In the genomic region with DNA sequence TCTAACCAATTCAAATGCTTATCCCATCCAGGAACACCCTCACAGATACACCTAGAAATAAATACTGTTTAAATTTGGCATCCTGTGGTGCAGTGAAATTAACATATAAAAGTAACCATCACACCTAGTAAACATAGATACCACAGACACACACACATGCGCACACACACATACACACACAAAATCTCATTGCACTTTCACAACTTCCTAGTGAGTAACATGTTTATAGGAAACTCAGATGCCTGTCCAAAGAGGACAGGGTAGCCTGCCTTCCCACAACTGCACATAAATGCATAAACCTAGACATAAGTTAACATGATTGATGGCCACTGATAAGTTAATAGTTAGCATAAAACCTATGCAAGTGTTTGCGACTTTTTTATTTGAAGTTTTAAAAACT, we compare ENCODE assay signal across 23 cellular contexts. TPM values are rescaled to one million over a fixed set of nuclear protein-coding genes. Genes with fewer than 3 reads are reported as not detected.
DNase-seq lines count a peak whose midpoint lies in the region; ATAC-seq, FAIRE-seq and TF ChIP-seq lines count a peak whose summit lies in the region.
"Had no signal": no experiment of that assay in that cellular context is flagged by ENCODE, and none has a peak within 500 bp of the region (broad histone marks: within the 10 kb centered on the region; RNA-seq: fewer than 3 reads in every experiment).

No MANE protein-coding gene starts in this region.

- no peak overlapping the region for H3K4ac ChIP-seq in mesenchymal stem cell (ENCODE audit: low read depth in 1 of 2, low read length in 2 of 2)

- peak; percentile 16 for FAIRE-seq in HTR-8/SVneo (lab: Jason Lieb, UNC)
- FAIRE-seq: A204.1, D721Med, G401.6, GM12891, GM18507 had no signal

- no peak overlapping the region for H2BK120ac ChIP-seq in mesenchymal stem cell (ENCODE audit: low read depth, low read length)

- H2BK12ac ChIP-seq in mesenchymal stem cell (ENCODE audit: low read length in 2 of 2), result no peak overlapping the region

- H2AK5ac ChIP-seq in mesenchymal stem cell (ENCODE audit: low read length, severe bottlenecking), result no peak overlapping the region

- H4K91ac ChIP-seq in mesenchymal stem cell (ENCODE audit: low read length), result no peak overlapping the region

- no peak overlapping the region for H2BK5ac ChIP-seq in mesenchymal stem cell (ENCODE audit: low read depth, low read length, poor library complexity, severe bottlenecking)

- DNase-seq in HTR-8/SVneo (ENCODE audit: insufficient read length, low spot score) (no peak), amniotic epithelial cell (ENCODE audit: low read depth) (peak; percentile 78), fibroblast of villous mesenchyme (ENCODE audit: low read depth) (peak; percentile 44), mesenchymal stem cell (peak; percentile 33), NCI-H1694 (lab: John Stamatoyannopoulos, UW) (no peak), CD1c-positive myeloid dendritic cell (ENCODE audit: extremely low spot score) (no peak)
- DNase-seq: 8988T; ACHN; BE2C; C1 segment of cervical spinal cord; Caco-2; Calu3; CD4-positive, alpha-beta T cell; CD8-positive, alpha-beta T cell; GF-D8 had no signal

- no peak overlapping the region for H3K18ac ChIP-seq in mesenchymal stem cell (ENCODE audit: low read depth in 1 of 2, low read length in 2 of 2)

- H3K27me3 ChIP-seq in mesenchymal stem cell (ENCODE audit: control insufficient read depth in 1 of 2, insufficient read depth in 1 of 2, low read length in 2 of 2), result no peaks in the 10 kb centered on the region
- H3K27me3 ChIP-seq: BE2C, BLaER1 had no signal

- H3K14ac ChIP-seq in mesenchymal stem cell (ENCODE audit: low read length in 2 of 2), result no peak overlapping the region

- ATAC-seq in HG02571 (IDR thresholded peaks at IDR 0.05; ENCODE audit: unreplicated experiment), result no peak
- no peak for ATAC-seq in HG03039 (IDR thresholded peaks at IDR 0.05; ENCODE audit: unreplicated experiment)
- ATAC-seq: CD8-positive, alpha-beta T cell had no signal

- no peak overlapping the region for H2AFZ ChIP-seq in mesenchymal stem cell (ENCODE audit: low read depth, low read length)

- H3K27ac ChIP-seq in mesenchymal stem cell (ENCODE audit: low read length, poor library complexity, severe bottlenecking), result no peak overlapping the region
- H3K27ac ChIP-seq: BLaER1 had no signal

- H3K79me1 ChIP-seq in mesenchymal stem cell (replicated peaks; ENCODE audit: low read length, poor library complexity, severe bottlenecking), result peaks cover 27% of the 10 kb centered on the region

- no peaks in the 10 kb centered on the region for H3K4me1 ChIP-seq in mesenchymal stem cell (ENCODE audit: control insufficient read depth, insufficient read depth, low read depth, low read length)
- H3K4me1 ChIP-seq: BE2C had no signal

- no peaks in the 10 kb centered on the region for H3K9me3 ChIP-seq in mesenchymal stem cell (ENCODE audit: control insufficient read depth, low read length)
- H3K9me3 ChIP-seq: BE2C, BLaER1, Caco-2 had no signal

- no peaks in the 10 kb centered on the region for H3K36me3 ChIP-seq in mesenchymal stem cell (ENCODE audit: control insufficient read depth in 1 of 2, insufficient read depth in 2 of 2, low read depth in 1 of 2, low read length in 2 of 2)
- H3K36me3 ChIP-seq: BE2C had no signal

- H4K8ac ChIP-seq in mesenchymal stem cell (ENCODE audit: low read length), result no peak overlapping the region

- no peak overlapping the region for H3K4me3 ChIP-seq in fibroblast of villous mesenchyme (ENCODE audit: low read depth, low read length)
- no peak overlapping the region for H3K4me3 ChIP-seq in mesenchymal stem cell (ENCODE audit: insufficient read depth in 1 of 2, low read depth in 1 of 2, low read length in 2 of 2)
- H3K4me3 ChIP-seq: BLaER1 had no signal

- no peak overlapping the region for H2BK15ac ChIP-seq in mesenchymal stem cell (ENCODE audit: low read depth, poor library complexity, severe bottlenecking)

- no peak overlapping the region for H3K9ac ChIP-seq in mesenchymal stem cell (ENCODE audit: low read length)
- H3K9ac ChIP-seq: BLaER1 had no signal

- H3K4me2 ChIP-seq in mesenchymal stem cell (ENCODE audit: low read length, poor library complexity, severe bottlenecking), result no peak overlapping the region
- H3K4me2 ChIP-seq: BLaER1 had no signal

- H3K23ac ChIP-seq in mesenchymal stem cell (ENCODE audit: low read length in 2 of 2), result no peak overlapping the region

- no peak for TF ChIP-seq CTCF in fibroblast of villous mesenchyme (IDR thresholded peaks at IDR 0.05; ENCODE audit: insufficient read depth, low read depth, low read length)

- WGBS in mesenchymal stem cell, result 100% methylated on average over 1 of the region's 2 CpGs

RNA-seq across cellular contexts. Expression of a gene that starts 56.8 kb away (rescaled TPM):
- total RNA-seq in fibroblast of villous mesenchyme, result 17.7 and 18.6 TPM in 2 replicates
- 3.4 TPM for polyA plus RNA-seq in mesenchymal stem cell (2013, experiment 1 of 2)
- 3.2 TPM for polyA plus RNA-seq in mesenchymal stem cell (2013, experiment 2 of 2)

Comparison
In these comparisons a context has a peak if more than half of its experiments do, and no peak if none do; other contexts are left out.
1. DNase-seq: peak in amniotic epithelial cell (single experiment), fibroblast of villous mesenchyme (single experiment) and mesenchymal stem cell (single experiment); none in HTR-8/SVneo (single experiment), NCI-H1694 (single experiment) and CD1c-positive myeloid dendritic cell (single experiment).